Comparison of ENCODE assay signal across 8 cellular contexts in genomic region chr1:202627036-202627435, GRCh38.
DNase-seq lines count a peak whose midpoint lies in the region; ATAC-seq and TF ChIP-seq lines count a peak whose summit lies in the region.
"Not testable (repeated sequence)": the region's sequence is repeated elsewhere in the genome, so short reads cannot be mapped to it uniquely, and the experiment has no call there.

No MANE protein-coding gene starts in this region.

- H3K9me2 ChIP-seq in DOHH2 (replicated peaks; ENCODE audit: control insufficient read depth, low read length): not testable (repeated sequence)

- DNase-seq in AG10803 (ENCODE audit: low read depth) (peak; percentile 9), NCI-H1105 treated with DMSO at 0.1 percent for 48 hours (lab: John Stamatoyannopoulos, UW) (peak; percentile 14), NCI-H2171 treated with DMSO at 0.1 percent for 48 hours (lab: John Stamatoyannopoulos, UW) (peak; percentile 84), SK-N-DZ (ENCODE audit: low spot score) (peak; percentile 45), fibroblast of pulmonary artery (ENCODE audit: low read depth) (peak; percentile 8), posterior vena cava (ENCODE audit: low spot score) (peak; percentile 58)
- DNase-seq in left colon: not testable (repeated sequence)

- not testable (repeated sequence) for H3K36me3 ChIP-seq in DOHH2 (ENCODE audit: control insufficient read depth, low read length)

- not testable (repeated sequence) for TF ChIP-seq CTCF in AG10803 (conservative IDR thresholded peaks at IDR 0.05; ENCODE audit: low read length); DOHH2 (IDR thresholded peaks at IDR 0.05; ENCODE audit: low read depth, low read length, poor library complexity, severe bottlenecking); fibroblast of pulmonary artery (IDR thresholded peaks at IDR 0.05; ENCODE audit: low read length, missing control alignments)

- peak overlapping the region; percentile 40 for H3K4me2 ChIP-seq in DOHH2 (ENCODE audit: low read length)

- intact Hi-C loops in left colon (cut with DNase I, micrococcal nuclease): not testable (repeated sequence)
- intact Hi-C loops in posterior vena cava (cut with DNase I): loop anchor here in 1 of 2 donors (10.0 kb wide), 1 partner anchor 162 kb away; no protein-coding TSS in a partner anchor

- ATAC-seq in left colon: peak; percentile 12

- H3K9me3 ChIP-seq in DOHH2 (ENCODE audit: control insufficient read depth, insufficient read depth, low read length): not testable (repeated sequence)

- not testable (repeated sequence) for H3K79me2 ChIP-seq in DOHH2 (ENCODE audit: control insufficient read depth, low read length)

- not testable (repeated sequence) for H3K4me3 ChIP-seq in AG10803 (ENCODE audit: low read length); DOHH2 (ENCODE audit: low read length); fibroblast of pulmonary artery (replicated peaks; ENCODE audit: low read depth, low read length)

- H3F3A ChIP-seq in DOHH2 (ENCODE audit: control insufficient read depth, insufficient read depth): not testable (repeated sequence)

- not testable (repeated sequence) for H4K20me1 ChIP-seq in DOHH2 (ENCODE audit: control insufficient read depth, insufficient read depth, low read depth, low read length)

- H3K27me3 ChIP-seq in DOHH2 (ENCODE audit: control insufficient read depth, low read length): not testable (repeated sequence)

- H3K27ac ChIP-seq in DOHH2 (ENCODE audit: low read depth, low read length): not testable (repeated sequence)

- H3K4me1 ChIP-seq in DOHH2 (ENCODE audit: control insufficient read depth, low read length): peaks cover 33% of the 10 kb centered on the region
